ENCODE assay signal across 1 cellular context in the genomic region with DNA sequence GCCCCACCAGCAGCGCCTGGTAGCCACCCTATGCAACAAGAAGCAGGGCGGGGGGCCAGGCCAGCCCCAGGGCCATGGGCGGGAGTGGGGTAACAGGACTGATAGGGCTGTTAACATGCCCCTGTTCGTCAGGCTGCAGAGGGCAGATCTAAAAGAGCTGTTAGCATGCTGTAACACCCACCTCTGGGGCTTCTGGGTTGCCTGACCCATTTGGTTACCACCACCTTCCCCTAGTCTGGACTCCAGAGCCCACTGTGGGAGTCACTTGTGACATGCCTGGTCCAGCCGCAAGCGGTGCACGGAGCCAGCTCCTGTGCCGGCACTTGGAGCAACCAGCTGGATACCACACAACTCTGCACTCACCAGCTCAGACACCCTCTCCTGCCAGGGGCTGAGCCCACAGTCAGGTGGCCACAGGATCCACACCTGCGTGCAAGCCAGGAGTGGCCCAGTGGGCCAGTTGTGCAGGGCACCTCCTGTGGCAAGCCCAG.
TF ChIP-seq lines count a peak whose summit lies in the region.

No MANE protein-coding gene starts in this region.

TF ChIP-seq in HepG2, 621 proteins besides CTCF, POLR2A, EP300 and RAD21 (continued from another document and continues in another):
- TF ChIP-seq, protein P1, sequence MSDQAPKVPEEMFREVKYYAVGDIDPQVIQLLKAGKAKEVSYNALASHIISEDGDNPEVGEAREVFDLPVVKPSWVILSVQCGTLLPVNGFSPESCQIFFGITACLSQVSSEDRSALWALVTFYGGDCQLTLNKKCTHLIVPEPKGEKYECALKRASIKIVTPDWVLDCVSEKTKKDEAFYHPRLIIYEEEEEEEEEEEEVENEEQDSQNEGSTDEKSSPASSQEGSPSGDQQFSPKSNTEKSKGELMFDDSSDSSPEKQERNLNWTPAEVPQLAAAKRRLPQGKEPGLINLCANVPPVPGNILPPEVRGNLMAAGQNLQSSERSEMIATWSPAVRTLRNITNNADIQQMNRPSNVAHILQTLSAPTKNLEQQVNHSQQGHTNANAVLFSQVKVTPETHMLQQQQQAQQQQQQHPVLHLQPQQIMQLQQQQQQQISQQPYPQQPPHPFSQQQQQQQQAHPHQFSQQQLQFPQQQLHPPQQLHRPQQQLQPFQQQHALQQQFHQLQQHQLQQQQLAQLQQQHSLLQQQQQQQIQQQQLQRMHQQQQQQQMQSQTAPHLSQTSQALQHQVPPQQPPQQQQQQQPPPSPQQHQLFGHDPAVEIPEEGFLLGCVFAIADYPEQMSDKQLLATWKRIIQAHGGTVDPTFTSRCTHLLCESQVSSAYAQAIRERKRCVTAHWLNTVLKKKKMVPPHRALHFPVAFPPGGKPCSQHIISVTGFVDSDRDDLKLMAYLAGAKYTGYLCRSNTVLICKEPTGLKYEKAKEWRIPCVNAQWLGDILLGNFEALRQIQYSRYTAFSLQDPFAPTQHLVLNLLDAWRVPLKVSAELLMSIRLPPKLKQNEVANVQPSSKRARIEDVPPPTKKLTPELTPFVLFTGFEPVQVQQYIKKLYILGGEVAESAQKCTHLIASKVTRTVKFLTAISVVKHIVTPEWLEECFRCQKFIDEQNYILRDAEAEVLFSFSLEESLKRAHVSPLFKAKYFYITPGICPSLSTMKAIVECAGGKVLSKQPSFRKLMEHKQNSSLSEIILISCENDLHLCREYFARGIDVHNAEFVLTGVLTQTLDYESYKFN (CRISPR knock-in tag; conservative IDR thresholded peaks at IDR 0.05), result 0 out of 2 replicates have a peak, but pooled peaks have one; percentile 12
- no peak for TF ChIP-seq NR2F1 (CRISPR knock-in tag; IDR thresholded peaks at IDR 0.05)
- no peak for TF ChIP-seq ZNF577 (CRISPR knock-in tag; IDR thresholded peaks at IDR 0.05; ENCODE audit: borderline replicate concordance, low read depth)
- no peak for TF ChIP-seq ZFYVE20 (CRISPR knock-in tag; IDR thresholded peaks at IDR 0.05; ENCODE audit: borderline replicate concordance, low read depth)
- no peak for TF ChIP-seq SIX1 (CRISPR knock-in tag; IDR thresholded peaks at IDR 0.05; ENCODE audit: borderline replicate concordance)
- peak; percentile 65; the same call in 1 of the 2 replicates for TF ChIP-seq ZBTB38 (CRISPR knock-in tag; IDR thresholded peaks at IDR 0.05)
- TF ChIP-seq, protein P2, sequence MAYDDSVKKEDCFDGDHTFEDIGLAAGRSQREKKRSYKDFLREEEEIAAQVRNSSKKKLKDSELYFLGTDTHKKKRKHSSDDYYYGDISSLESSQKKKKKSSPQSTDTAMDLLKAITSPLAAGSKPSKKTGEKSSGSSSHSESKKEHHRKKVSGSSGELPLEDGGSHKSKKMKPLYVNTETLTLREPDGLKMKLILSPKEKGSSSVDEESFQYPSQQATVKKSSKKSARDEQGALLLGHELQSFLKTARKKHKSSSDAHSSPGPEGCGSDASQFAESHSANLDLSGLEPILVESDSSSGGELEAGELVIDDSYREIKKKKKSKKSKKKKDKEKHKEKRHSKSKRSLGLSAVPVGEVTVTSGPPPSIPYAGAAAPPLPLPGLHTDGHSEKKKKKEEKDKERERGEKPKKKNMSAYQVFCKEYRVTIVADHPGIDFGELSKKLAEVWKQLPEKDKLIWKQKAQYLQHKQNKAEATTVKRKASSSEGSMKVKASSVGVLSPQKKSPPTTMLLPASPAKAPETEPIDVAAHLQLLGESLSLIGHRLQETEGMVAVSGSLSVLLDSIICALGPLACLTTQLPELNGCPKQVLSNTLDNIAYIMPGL (CRISPR knock-in tag; IDR thresholded peaks at IDR 0.05; ENCODE audit: borderline replicate concordance in 1 of 2, low read depth in 1 of 2), result no peak
- no peak for TF ChIP-seq KMT2B (CRISPR knock-in tag; IDR thresholded peaks at IDR 0.05)
- no peak for TF ChIP-seq FOXM1 (CRISPR knock-in tag; IDR thresholded peaks at IDR 0.05)
- no peak for TF ChIP-seq ZNF552 (CRISPR knock-in tag; IDR thresholded peaks at IDR 0.05; ENCODE audit: borderline replicate concordance)
- no peak for TF ChIP-seq NFE2 (CRISPR knock-in tag; IDR thresholded peaks at IDR 0.05)
- TF ChIP-seq AGO1 (IDR thresholded peaks at IDR 0.05; ENCODE audit: low read depth, low read length, poor library complexity, severe bottlenecking), result peak; percentile 42
- TF ChIP-seq, protein P3, sequence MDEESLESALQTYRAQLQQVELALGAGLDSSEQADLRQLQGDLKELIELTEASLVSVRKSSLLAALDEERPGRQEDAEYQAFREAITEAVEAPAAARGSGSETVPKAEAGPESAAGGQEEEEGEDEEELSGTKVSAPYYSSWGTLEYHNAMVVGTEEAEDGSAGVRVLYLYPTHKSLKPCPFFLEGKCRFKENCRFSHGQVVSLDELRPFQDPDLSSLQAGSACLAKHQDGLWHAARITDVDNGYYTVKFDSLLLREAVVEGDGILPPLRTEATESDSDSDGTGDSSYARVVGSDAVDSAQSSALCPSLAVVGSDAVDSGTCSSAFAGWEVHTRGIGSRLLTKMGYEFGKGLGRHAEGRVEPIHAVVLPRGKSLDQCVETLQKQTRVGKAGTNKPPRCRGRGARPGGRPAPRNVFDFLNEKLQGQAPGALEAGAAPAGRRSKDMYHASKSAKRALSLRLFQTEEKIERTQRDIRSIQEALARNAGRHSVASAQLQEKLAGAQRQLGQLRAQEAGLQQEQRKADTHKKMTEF (CRISPR knock-in tag; IDR thresholded peaks at IDR 0.05), result no peak
- TF ChIP-seq KLF12 (CRISPR knock-in tag; IDR thresholded peaks at IDR 0.05; ENCODE audit: borderline replicate concordance), result no peak
- no peak for TF ChIP-seq ZFP36L2 (CRISPR knock-in tag; IDR thresholded peaks at IDR 0.05)
- no peak for TF ChIP-seq NR1H2 (CRISPR knock-in tag; IDR thresholded peaks at IDR 0.05; ENCODE audit: borderline replicate concordance, low read depth)
- no peak for TF ChIP-seq ZFAT (CRISPR knock-in tag; conservative IDR thresholded peaks at IDR 0.05)
- TF ChIP-seq, protein P4, sequence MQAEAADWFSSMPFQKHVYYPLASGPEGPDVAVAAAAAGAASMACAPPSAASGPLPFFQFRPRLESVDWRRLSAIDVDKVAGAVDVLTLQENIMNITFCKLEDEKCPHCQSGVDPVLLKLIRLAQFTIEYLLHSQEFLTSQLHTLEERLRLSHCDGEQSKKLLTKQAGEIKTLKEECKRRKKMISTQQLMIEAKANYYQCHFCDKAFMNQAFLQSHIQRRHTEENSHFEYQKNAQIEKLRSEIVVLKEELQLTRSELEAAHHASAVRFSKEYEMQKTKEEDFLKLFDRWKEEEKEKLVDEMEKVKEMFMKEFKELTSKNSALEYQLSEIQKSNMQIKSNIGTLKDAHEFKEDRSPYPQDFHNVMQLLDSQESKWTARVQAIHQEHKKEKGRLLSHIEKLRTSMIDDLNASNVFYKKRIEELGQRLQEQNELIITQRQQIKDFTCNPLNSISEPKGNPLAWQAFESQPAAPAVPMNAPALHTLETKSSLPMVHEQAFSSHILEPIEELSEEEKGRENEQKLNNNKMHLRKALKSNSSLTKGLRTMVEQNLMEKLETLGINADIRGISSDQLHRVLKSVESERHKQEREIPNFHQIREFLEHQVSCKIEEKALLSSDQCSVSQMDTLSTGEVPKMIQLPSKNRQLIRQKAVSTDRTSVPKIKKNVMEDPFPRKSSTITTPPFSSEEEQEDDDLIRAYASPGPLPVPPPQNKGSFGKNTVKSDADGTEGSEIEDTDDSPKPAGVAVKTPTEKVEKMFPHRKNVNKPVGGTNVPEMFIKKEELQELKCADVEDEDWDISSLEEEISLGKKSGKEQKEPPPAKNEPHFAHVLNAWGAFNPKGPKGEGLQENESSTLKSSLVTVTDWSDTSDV (CRISPR knock-in tag; IDR thresholded peaks at IDR 0.05), result peak; percentile 31; the same call in 1 of the 2 replicates
- TF ChIP-seq THYN1 (CRISPR knock-in tag; IDR thresholded peaks at IDR 0.05; ENCODE audit: borderline replicate concordance, low read depth), result no peak
- TF ChIP-seq, protein P5, sequence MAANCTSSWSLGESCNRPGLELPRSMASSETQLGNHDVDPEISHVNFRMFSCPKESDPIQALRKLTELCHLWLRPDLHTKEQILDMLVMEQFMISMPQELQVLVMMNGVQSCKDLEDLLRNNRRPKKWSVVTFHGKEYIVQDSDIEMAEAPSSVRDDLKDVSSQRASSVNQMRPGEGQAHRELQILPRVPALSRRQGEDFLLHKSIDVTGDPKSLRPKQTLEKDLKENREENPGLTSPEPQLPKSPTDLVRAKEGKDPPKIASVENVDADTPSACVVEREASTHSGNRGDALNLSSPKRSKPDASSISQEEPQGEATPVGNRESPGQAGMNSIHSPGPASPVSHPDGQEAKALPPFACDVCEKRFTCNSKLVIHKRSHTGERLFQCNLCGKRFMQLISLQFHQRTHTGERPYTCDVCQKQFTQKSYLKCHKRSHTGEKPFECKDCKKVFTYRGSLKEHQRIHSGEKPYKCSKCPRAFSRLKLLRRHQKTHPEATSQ (CRISPR knock-in tag; IDR thresholded peaks at IDR 0.05; ENCODE audit: borderline replicate concordance), result no peak
- TF ChIP-seq GATA4 (IDR thresholded peaks at IDR 0.05; ENCODE audit: borderline replicate concordance, low read depth), result no peak
- TF ChIP-seq SOX6 (IDR thresholded peaks at IDR 0.05), result no peak
- TF ChIP-seq SOX6 (CRISPR knock-in tag; IDR thresholded peaks at IDR 0.05), result 0 out of 2 replicates have a peak, but pooled peaks have one; percentile 28
- TF ChIP-seq, protein P6, sequence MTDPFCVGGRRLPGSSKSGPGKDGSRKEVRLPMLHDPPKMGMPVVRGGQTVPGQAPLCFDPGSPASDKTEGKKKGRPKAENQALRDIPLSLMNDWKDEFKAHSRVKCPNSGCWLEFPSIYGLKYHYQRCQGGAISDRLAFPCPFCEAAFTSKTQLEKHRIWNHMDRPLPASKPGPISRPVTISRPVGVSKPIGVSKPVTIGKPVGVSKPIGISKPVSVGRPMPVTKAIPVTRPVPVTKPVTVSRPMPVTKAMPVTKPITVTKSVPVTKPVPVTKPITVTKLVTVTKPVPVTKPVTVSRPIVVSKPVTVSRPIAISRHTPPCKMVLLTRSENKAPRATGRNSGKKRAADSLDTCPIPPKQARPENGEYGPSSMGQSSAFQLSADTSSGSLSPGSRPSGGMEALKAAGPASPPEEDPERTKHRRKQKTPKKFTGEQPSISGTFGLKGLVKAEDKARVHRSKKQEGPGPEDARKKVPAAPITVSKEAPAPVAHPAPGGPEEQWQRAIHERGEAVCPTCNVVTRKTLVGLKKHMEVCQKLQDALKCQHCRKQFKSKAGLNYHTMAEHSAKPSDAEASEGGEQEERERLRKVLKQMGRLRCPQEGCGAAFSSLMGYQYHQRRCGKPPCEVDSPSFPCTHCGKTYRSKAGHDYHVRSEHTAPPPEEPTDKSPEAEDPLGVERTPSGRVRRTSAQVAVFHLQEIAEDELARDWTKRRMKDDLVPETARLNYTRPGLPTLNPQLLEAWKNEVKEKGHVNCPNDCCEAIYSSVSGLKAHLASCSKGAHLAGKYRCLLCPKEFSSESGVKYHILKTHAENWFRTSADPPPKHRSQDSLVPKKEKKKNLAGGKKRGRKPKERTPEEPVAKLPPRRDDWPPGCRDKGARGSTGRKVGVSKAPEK (CRISPR knock-in tag; IDR thresholded peaks at IDR 0.05; ENCODE audit: borderline replicate concordance), result no peak
- TF ChIP-seq U2AF1 (optimal IDR thresholded peaks at IDR 0.05; ENCODE audit: low read depth, low read length), result no peak
- no peak for TF ChIP-seq MEIS1 (CRISPR knock-in tag; IDR thresholded peaks at IDR 0.05; ENCODE audit: borderline replicate concordance)
- no peak for TF ChIP-seq RFX5 (IDR thresholded peaks at IDR 0.05; ENCODE audit: low read depth, low read length)
- TF ChIP-seq SNAI1 (CRISPR knock-in tag; IDR thresholded peaks at IDR 0.05; ENCODE audit: borderline replicate concordance), result no peak
- TF ChIP-seq, protein P7, sequence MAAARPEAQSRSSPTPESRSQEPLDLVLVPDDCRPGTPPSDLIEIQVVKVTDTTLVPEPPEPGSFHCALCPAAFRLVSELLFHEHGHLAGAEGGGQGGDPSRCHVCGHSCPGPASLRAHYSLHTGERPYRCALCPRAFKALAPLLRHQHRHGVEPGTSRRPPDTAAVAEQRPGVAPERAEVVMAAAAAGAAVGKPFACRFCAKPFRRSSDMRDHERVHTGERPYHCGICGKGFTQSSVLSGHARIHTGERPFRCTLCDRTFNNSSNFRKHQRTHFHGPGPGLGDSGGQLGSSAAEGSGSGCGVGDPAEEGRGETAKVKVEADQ (CRISPR knock-in tag; IDR thresholded peaks at IDR 0.05; ENCODE audit: borderline replicate concordance), result 0 out of 2 replicates have a peak, but pooled peaks have one; percentile 9
- TF ChIP-seq, protein P8, sequence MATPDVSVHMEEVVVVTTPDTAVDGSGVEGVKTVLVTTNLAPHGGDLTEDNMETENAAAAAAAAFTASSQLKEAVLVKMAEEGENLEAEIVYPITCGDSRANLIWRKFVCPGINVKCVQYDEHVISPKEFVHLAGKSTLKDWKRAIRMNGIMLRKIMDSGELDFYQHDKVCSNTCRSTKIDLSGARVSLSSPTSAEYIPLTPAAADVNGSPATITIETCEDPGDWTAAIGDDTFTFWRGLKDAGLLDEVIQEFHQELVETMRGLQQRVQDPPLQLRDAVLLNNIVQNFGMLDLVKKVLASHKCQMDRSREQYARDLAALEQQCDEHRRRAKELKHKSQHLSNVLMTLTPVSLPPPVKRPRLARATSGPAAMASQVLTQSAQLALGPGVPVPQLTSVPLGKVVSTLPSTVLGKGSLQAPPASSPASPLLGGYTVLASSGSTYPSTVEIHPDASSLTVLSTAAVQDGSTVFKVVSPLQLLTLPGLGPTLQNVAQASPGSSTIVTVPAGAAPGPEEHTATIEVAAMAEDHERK (CRISPR knock-in tag; IDR thresholded peaks at IDR 0.05; ENCODE audit: low read depth), result no peak
- TF ChIP-seq, protein P9, sequence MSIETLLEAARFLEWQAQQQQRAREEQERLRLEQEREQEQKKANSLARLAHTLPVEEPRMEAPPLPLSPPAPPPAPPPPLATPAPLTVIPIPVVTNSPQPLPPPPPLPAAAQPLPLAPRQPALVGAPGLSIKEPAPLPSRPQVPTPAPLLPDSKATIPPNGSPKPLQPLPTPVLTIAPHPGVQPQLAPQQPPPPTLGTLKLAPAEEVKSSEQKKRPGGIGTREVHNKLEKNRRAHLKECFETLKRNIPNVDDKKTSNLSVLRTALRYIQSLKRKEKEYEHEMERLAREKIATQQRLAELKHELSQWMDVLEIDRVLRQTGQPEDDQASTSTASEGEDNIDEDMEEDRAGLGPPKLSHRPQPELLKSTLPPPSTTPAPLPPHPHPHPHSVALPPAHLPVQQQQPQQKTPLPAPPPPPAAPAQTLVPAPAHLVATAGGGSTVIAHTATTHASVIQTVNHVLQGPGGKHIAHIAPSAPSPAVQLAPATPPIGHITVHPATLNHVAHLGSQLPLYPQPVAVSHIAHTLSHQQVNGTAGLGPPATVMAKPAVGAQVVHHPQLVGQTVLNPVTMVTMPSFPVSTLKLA (IDR thresholded peaks at IDR 0.05), result no peak
- no peak for TF ChIP-seq ZNF468 (CRISPR knock-in tag; IDR thresholded peaks at IDR 0.05)
- TF ChIP-seq, protein P10, sequence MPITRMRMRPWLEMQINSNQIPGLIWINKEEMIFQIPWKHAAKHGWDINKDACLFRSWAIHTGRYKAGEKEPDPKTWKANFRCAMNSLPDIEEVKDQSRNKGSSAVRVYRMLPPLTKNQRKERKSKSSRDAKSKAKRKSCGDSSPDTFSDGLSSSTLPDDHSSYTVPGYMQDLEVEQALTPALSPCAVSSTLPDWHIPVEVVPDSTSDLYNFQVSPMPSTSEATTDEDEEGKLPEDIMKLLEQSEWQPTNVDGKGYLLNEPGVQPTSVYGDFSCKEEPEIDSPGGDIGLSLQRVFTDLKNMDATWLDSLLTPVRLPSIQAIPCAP (CRISPR knock-in tag; IDR thresholded peaks at IDR 0.05; ENCODE audit: low read depth), result no peak
- TF ChIP-seq BRCA1 (CRISPR knock-in tag; IDR thresholded peaks at IDR 0.05), result no peak
- no peak for TF ChIP-seq HNRNPLL (IDR thresholded peaks at IDR 0.05; ENCODE audit: low read depth, low read length, poor library complexity, severe bottlenecking)
- TF ChIP-seq ZBTB20 (CRISPR knock-in tag; IDR thresholded peaks at IDR 0.05; ENCODE audit: borderline replicate concordance, low read depth), result no peak
- no peak for TF ChIP-seq ZNF629 (CRISPR knock-in tag; conservative IDR thresholded peaks at IDR 0.05)
- TF ChIP-seq ZNF24 (IDR thresholded peaks at IDR 0.05), result no peak
